8 cellular contexts compared by ENCODE assay signal in the genomic region with DNA sequence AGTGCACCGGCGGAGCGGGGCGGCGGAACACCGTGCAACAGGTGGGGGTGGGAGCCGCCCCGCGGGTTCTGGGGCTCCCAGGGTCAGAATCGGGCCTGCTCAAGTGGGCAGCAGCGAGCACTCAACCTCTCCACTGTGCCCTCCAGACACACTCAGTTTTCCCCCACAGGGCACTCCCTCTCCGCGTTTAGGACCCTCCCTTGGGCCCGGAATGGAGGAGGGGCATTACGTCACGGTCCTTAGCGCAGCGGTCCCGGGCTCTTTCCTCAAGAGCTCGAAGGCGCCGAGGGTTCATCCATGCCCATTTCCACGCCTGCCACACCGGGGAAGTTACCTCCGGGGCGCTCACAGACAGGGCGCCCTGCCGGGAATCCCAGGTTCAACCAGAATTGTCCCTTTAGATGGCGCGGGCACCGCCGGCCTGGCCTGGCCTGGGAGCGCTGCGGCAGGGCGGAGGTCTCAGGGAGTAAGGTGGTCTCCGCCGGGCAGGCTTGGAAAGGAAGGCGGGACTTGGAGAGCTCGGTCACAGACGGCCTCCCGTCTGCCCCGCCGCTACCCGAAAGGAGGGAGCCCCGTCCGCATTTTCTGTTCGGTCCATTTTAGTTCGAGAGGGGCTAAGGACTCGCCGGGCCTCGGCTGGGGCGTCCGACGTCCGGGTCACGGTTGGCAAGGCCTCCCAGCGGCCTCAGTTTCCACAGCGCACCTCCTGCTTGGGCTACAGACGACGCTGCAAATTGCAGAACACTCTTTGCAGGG. TPM values are rescaled to one million over a fixed set of nuclear protein-coding genes. Genes with fewer than 3 reads are reported as not detected.
DNase-seq lines count a peak whose midpoint lies in the region; ATAC-seq and TF ChIP-seq lines count a peak whose summit lies in the region.

No MANE protein-coding gene starts in this region.

- peaks cover 45% of the 10 kb centered on the region for H3K27me3 Mint-ChIP-seq in chondrocyte (ENCODE audit: low read depth)
- H3K27me3 Mint-ChIP-seq in naive B cell, result peaks cover 66 to 69% (median 68%) of the 10 kb centered on the region in 3 donors

- no peak overlapping the region for H3K9ac ChIP-seq in HUES48 (ENCODE audit: low read depth, low read length)

- H3K27ac ChIP-seq in ACC112 (ENCODE audit: low read depth, low read length) (no peak overlapping the region), HUES48 (ENCODE audit: low read depth, low read length) (no peak overlapping the region)

- H3K9me3 ChIP-seq in HUES48 (ENCODE audit: control insufficient read depth, insufficient read depth, low read length), result no peaks in the 10 kb centered on the region

- no peak for DNase-seq in chondrocyte (ENCODE audit: low spot score)
- DNase-seq in naive B cell, result no peak

- TF ChIP-seq CTCF in chondrocyte (IDR thresholded peaks at IDR 0.05), result no peak

- H3K9me3 Mint-ChIP-seq in chondrocyte (ENCODE audit: low read depth) (no peaks in the 10 kb centered on the region), naive B cell (no peaks in the 10 kb centered on the region)

- peaks cover 62% of the 10 kb centered on the region for H3K27me3 ChIP-seq in ACC112 (ENCODE audit: insufficient read depth, low read length)
- peaks cover 99% of the 10 kb centered on the region for H3K27me3 ChIP-seq in HUES48 (ENCODE audit: control insufficient read depth, insufficient read depth, low read length)

- H3K27ac Mint-ChIP-seq in chondrocyte (ENCODE audit: unreplicated experiment), result no peak overlapping the region
- peak overlapping the region in 3 of 6 donors; percentile 57 to 81 (median 67) for H3K27ac Mint-ChIP-seq in naive B cell

- H3K4me1 Mint-ChIP-seq in chondrocyte (ENCODE audit: low read depth), result peaks cover 37% of the 10 kb centered on the region
- peaks cover 45 to 57% (median 55%) of the 10 kb centered on the region in 3 donors for H3K4me1 Mint-ChIP-seq in naive B cell

- no peaks in the 10 kb centered on the region for H3K79me2 ChIP-seq in ACC112 (ENCODE audit: control insufficient read depth, insufficient read depth, low read length, unreplicated experiment)

- peak overlapping the region; percentile 34 for H2AFZ ChIP-seq in ACC112 (ENCODE audit: low read length, unreplicated experiment)

- H3K4me3 ChIP-seq in ACC112 (ENCODE audit: low read depth, low read length) (peak overlapping the region; percentile 67), HUES48 (ENCODE audit: low read depth, low read length) (peak overlapping the region; percentile 57)

- peak overlapping the region; percentile 44 for H3K4me3 Mint-ChIP-seq in chondrocyte (ENCODE audit: unreplicated experiment)
- H3K4me3 Mint-ChIP-seq in naive B cell, result peak overlapping the region; percentile 83 to 93 (median 89)

- H3K36me3 Mint-ChIP-seq in chondrocyte (ENCODE audit: low read depth), result no peaks in the 10 kb centered on the region
- peaks cover 0 to 11% of the 10 kb centered on the region in 2 donors for H3K36me3 Mint-ChIP-seq in naive B cell

- H3K36me3 ChIP-seq in ACC112 (ENCODE audit: insufficient read depth, low read length), result no peaks in the 10 kb centered on the region
- H3K36me3 ChIP-seq in HUES48 (ENCODE audit: control insufficient read depth, insufficient read depth, low read length), result no peaks in the 10 kb centered on the region

- no peaks in the 10 kb centered on the region for H3K4me1 ChIP-seq in ACC112 (ENCODE audit: control insufficient read depth, insufficient read depth, low read length, unreplicated experiment)
- peaks cover 45% of the 10 kb centered on the region for H3K4me1 ChIP-seq in HUES48 (ENCODE audit: control insufficient read depth, insufficient read depth, low read length)

- ATAC-seq in naive B cell (ENCODE audit: low read depth in 2 of 2) (no peak), HG03280 (IDR thresholded peaks at IDR 0.05; ENCODE audit: unreplicated experiment) (no peak), GM21447 (IDR thresholded peaks at IDR 0.05; ENCODE audit: unreplicated experiment) (no peak), GM18502 (IDR thresholded peaks at IDR 0.05; ENCODE audit: poor library complexity, unreplicated experiment) (no peak), GM19328 (IDR thresholded peaks at IDR 0.05; ENCODE audit: unreplicated experiment) (no peak)

RNA-seq across cellular contexts. Expression of gene RNU6-1, which starts 5.1 kb away (rescaled TPM):
- not detected in 3 replicates for total RNA-seq in chondrocyte
- polyA plus RNA-seq in naive B cell (ENCODE audit: low read depth in 6 of 6), result not detected

RNA-seq across cellular contexts. Expression of gene SKOR1, which starts 9.5 kb away (rescaled TPM):
- total RNA-seq in chondrocyte, result 0.15 to 0.27 TPM (median 0.22 TPM) in 3 replicates
- polyA plus RNA-seq in naive B cell (ENCODE audit: low read depth in 6 of 6), result under 1 TPM in 3 of 6 donors, not detected in 3; 0.07 to 0.19 (median 0.13) TPM
